ENCODE assay signal across 14 cellular contexts in the genomic region with DNA sequence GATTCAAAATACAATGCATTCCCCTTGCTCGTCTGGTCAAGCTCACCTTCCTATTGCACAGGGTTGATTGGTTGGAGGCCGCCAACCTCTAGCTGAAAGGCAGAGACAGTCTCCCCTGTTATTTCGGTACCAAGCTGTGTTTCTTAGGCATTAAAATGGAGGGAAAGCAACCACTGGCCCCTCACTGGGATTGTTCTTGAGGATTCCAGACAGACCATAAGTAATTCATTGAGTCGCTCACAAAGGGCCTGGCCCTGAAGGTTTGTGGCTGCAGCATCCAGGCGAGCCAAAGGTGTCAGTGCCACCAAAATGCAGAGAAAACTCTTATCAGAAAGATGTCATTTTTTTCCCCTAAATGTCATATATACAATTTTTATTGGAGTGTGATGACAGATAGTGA.
DNase-seq lines count a peak whose midpoint lies in the region; ATAC-seq and TF ChIP-seq lines count a peak whose summit lies in the region.
"Had no signal": no experiment of that assay in that cellular context is flagged by ENCODE, and none has a peak within 500 bp of the region (broad histone marks: within the 10 kb centered on the region; RNA-seq: fewer than 3 reads in every experiment).

No MANE protein-coding gene starts in this region.

- no peaks in the 10 kb centered on the region for H3K9me3 Mint-ChIP-seq in activated CD4-positive, alpha-beta T cell treated with anti-CD3 and anti-CD28 coated beads for 36 hours (ENCODE audit: low read depth)
- H3K9me3 Mint-ChIP-seq in chondrocyte (ENCODE audit: low read depth) (no peaks in the 10 kb centered on the region), neural progenitor cell (no peaks in the 10 kb centered on the region)

- H2BK15ac ChIP-seq in IMR-90 (ENCODE audit: low read depth, low read length) = no peak overlapping the region; the same call in 2 of the 3 replicates

- no peak overlapping the region for H4K5ac ChIP-seq in IMR-90 (ENCODE audit: low read depth, low read length)

- H3K36me3 ChIP-seq in IMR-90 (ENCODE audit: control insufficient read depth, insufficient read depth, low read length) = no peaks in the 10 kb centered on the region
- H3K36me3 ChIP-seq in neural progenitor cell = no peaks in the 10 kb centered on the region

- no peak overlapping the region for H3K23ac ChIP-seq in IMR-90 (ENCODE audit: low read depth, low read length)

- H3K4me2 ChIP-seq in IMR-90 (ENCODE audit: low read depth, low read length) (no peak overlapping the region), neural progenitor cell (peak overlapping the region; percentile 20)

- TF ChIP-seq POLR2A in IMR-90 (IDR thresholded peaks at IDR 0.05; ENCODE audit: low read depth, low read length) = no peak

- peak overlapping the region; percentile 39; the same call in 1 of the 2 replicates for H3K4ac ChIP-seq in IMR-90 (ENCODE audit: low read depth, low read length)

- no peak overlapping the region for H3K9ac ChIP-seq in IMR-90 (ENCODE audit: low read depth, low read length)
- H3K9ac ChIP-seq in neural progenitor cell = no peak overlapping the region

- no peak overlapping the region for H3K18ac ChIP-seq in IMR-90 (ENCODE audit: low read depth, low read length)

- H4K8ac ChIP-seq in IMR-90 (ENCODE audit: low read depth in 2 of 2, low read length in 2 of 2) = no peak overlapping the region

- peak overlapping the region; percentile 40 for H3K27ac Mint-ChIP-seq in activated CD4-positive, alpha-beta T cell treated with anti-CD3 and anti-CD28 coated beads for 36 hours
- H3K27ac Mint-ChIP-seq in chondrocyte (ENCODE audit: unreplicated experiment) (no peak overlapping the region), neural progenitor cell (no peak overlapping the region)

- WGBS in IMR-90 (ENCODE audit: extremely low coverage in 2 of 2, insufficient read length in 1 of 2), 2 experiments = no CpG with 5 or more reads among the region's 5 CpGs

- POLR2A ChIA-PET in activated CD4-positive, alpha-beta T cell treated with anti-CD3 and anti-CD28 coated beads for 36 hours (lab: Charles Lee) = no interaction called here
- POLR2A ChIA-PET in IMR-90 (lab: Charles Lee; ENCODE audit: unreplicated experiment) = no interaction called here

- no peak overlapping the region for H3K4me3 ChIP-seq in IMR-90 (ENCODE audit: insufficient read depth, low read depth, low read length)
- H3K4me3 ChIP-seq in neural progenitor cell = no peak overlapping the region

- H2AFZ ChIP-seq in IMR-90 (replicated peaks; ENCODE audit: low read length, poor library complexity) (no peak overlapping the region), neural progenitor cell (replicated peaks) (no peak overlapping the region)

- ATAC-seq in activated CD4-positive, alpha-beta T cell treated with anti-CD3 and anti-CD28 coated beads for 36 hours = no peak
- ATAC-seq in IMR-90 (ENCODE audit: low read depth) (no peak), GM19397 (IDR thresholded peaks at IDR 0.05; ENCODE audit: unreplicated experiment) (no peak)

- H2AK9ac ChIP-seq in IMR-90 (replicated peaks; ENCODE audit: low read depth, low read length, poor library complexity) = no peak overlapping the region

- CTCF ChIA-PET in activated CD4-positive, alpha-beta T cell treated with anti-CD3 and anti-CD28 coated beads for 36 hours (lab: Charles Lee) = interaction anchor here (0.5 to 1.1 kb wide), 3 partner anchors 12 to 334 kb away, joined by 3 to 5 read pairs (median 3); no protein-coding TSS in a partner anchor
- CTCF ChIA-PET in IMR-90 (lab: Yijun Ruan, JAX) = no interaction called here

- H3K56ac ChIP-seq in IMR-90 (ENCODE audit: extremely low read depth, insufficient read depth, low read length) = no peak overlapping the region

- BruUV-seq in IMR-90 (replicated peaks; lab: Mats Ljungman, UMichigan) = no TSS peak

- H3K4me3 Mint-ChIP-seq in activated CD4-positive, alpha-beta T cell treated with anti-CD3 and anti-CD28 coated beads for 36 hours = no peak overlapping the region
- H3K4me3 Mint-ChIP-seq in chondrocyte (ENCODE audit: unreplicated experiment) (no peak overlapping the region), neural progenitor cell (no peak overlapping the region)

- in situ Hi-C loops in IMR-90 (cut with MboI; ENCODE audit: low sequenced_read_pairs) (no loop called here), KBM-7 (cut with MboI; ENCODE audit: low pct_unique_long_range_greater_than_20kb, low sequenced_read_pairs) (no loop called here)

- H4K20me1 ChIP-seq in IMR-90 (ENCODE audit: insufficient read depth, low read length) (no peaks in the 10 kb centered on the region), neural progenitor cell (ENCODE audit: low read depth) (no peaks in the 10 kb centered on the region)

- peaks cover 20% of the 10 kb centered on the region for H3K4me1 Mint-ChIP-seq in activated CD4-positive, alpha-beta T cell treated with anti-CD3 and anti-CD28 coated beads for 36 hours
- H3K4me1 Mint-ChIP-seq in chondrocyte (ENCODE audit: low read depth) = peaks cover 3% of the 10 kb centered on the region
- peaks cover 11% of the 10 kb centered on the region for H3K4me1 Mint-ChIP-seq in neural progenitor cell

- TF ChIP-seq RAD21 in IMR-90 (IDR thresholded peaks at IDR 0.05; ENCODE audit: low read length) = no peak

- H2BK5ac ChIP-seq in IMR-90 (ENCODE audit: low read depth, low read length, poor library complexity, severe bottlenecking) = no peak overlapping the region

- H3K14ac ChIP-seq in IMR-90 (replicated peaks; ENCODE audit: low read depth, low read length) = no peak overlapping the region

- no peak overlapping the region for H2BK120ac ChIP-seq in IMR-90 (ENCODE audit: low read depth, low read length)

- H3K9me1 ChIP-seq in IMR-90 (ENCODE audit: insufficient read depth, low read length) = no peaks in the 10 kb centered on the region; the same call in 1 of the 2 replicates

- H3K27me3 Mint-ChIP-seq in activated CD4-positive, alpha-beta T cell treated with anti-CD3 and anti-CD28 coated beads for 36 hours = no peaks in the 10 kb centered on the region
- H3K27me3 Mint-ChIP-seq in chondrocyte (ENCODE audit: low read depth) (peaks cover 4% of the 10 kb centered on the region), neural progenitor cell (ENCODE audit: insufficient read depth, low read depth) (peaks cover 2% of the 10 kb centered on the region)

- H4K91ac ChIP-seq in IMR-90 (ENCODE audit: insufficient read depth, low read depth, low read length) = no peak overlapping the region

- no peaks in the 10 kb centered on the region for H3K79me2 ChIP-seq in neural progenitor cell (ENCODE audit: low read depth)

- intact Hi-C loops in activated CD4-positive, alpha-beta T cell treated with anti-CD3 and anti-CD28 coated beads for 36 hours (cut with DNase I, micrococcal nuclease) = loop anchor here in 1 of 2 experiments (5.0 kb wide), 1 partner anchor 149 kb away; no protein-coding TSS in a partner anchor
- intact Hi-C loops in IMR-90 (cut with micrococcal nuclease) = no loop called here

- H3K9me3 ChIP-seq in IMR-90 (ENCODE audit: control insufficient read depth, insufficient read depth, low read length) (no peaks in the 10 kb centered on the region), neural progenitor cell (ENCODE audit: low read depth) (no peaks in the 10 kb centered on the region)

- dilution Hi-C loops in IMR-90 (cut with HindIII; ENCODE audit: low sequenced_read_pairs, unreplicated experiment) = no loop called here

- H2BK20ac ChIP-seq in IMR-90 (ENCODE audit: low read depth, low read length) = no peak overlapping the region

- no peak for TF ChIP-seq CTCF in IMR-90 (conservative IDR thresholded peaks at IDR 0.05; ENCODE audit: low read depth, low read length)
- no peak for TF ChIP-seq CTCF in chondrocyte (IDR thresholded peaks at IDR 0.05)
- TF ChIP-seq CTCF in neural progenitor cell (IDR thresholded peaks at IDR 0.05) = no peak

- no peaks in the 10 kb centered on the region for H3K27me3 ChIP-seq in IMR-90 (ENCODE audit: control insufficient read depth, insufficient read depth, low read length)
- H3K27me3 ChIP-seq in neural progenitor cell = no peaks in the 10 kb centered on the region

- peaks cover 11% of the 10 kb centered on the region for H3F3A ChIP-seq in neural progenitor cell (ENCODE audit: low read depth)

- H3K4me1 ChIP-seq in IMR-90 (ENCODE audit: control insufficient read depth, insufficient read depth, low read length) = peaks cover 7% of the 10 kb centered on the region; the same call in 1 of the 2 replicates
- H3K4me1 ChIP-seq in neural progenitor cell = peaks cover 13% of the 10 kb centered on the region

- H3K36me3 Mint-ChIP-seq in activated CD4-positive, alpha-beta T cell treated with anti-CD3 and anti-CD28 coated beads for 36 hours (ENCODE audit: low read depth) = no peaks in the 10 kb centered on the region
- H3K36me3 Mint-ChIP-seq in chondrocyte (ENCODE audit: low read depth) (peaks cover 2% of the 10 kb centered on the region), neural progenitor cell (no peaks in the 10 kb centered on the region)

- H2AK5ac ChIP-seq in IMR-90 (ENCODE audit: low read depth, low read length) = no peak overlapping the region

- H3K79me1 ChIP-seq in IMR-90 (ENCODE audit: low read depth in 1 of 2, low read length in 2 of 2) = no peaks in the 10 kb centered on the region

- H3K27ac ChIP-seq in IMR-90 (ENCODE audit: insufficient read depth, low read length) (no peak overlapping the region), neural progenitor cell (no peak overlapping the region)
- H3K27ac ChIP-seq: HL-60 had no signal

- DNase-seq in activated CD4-positive, alpha-beta T cell treated with anti-CD3 and anti-CD28 coated beads for 36 hours = no peak
- no peak for DNase-seq in activated CD4-positive, alpha-beta T cell treated with anti-CD3 and anti-CD28 coated beads, Interleukin-2, amount 50 U/mL, for 48 hours
- DNase-seq in IMR-90 = no peak
- peak; percentile 14 for DNase-seq in chondrocyte (ENCODE audit: low spot score)
- DNase-seq in neural progenitor cell (ENCODE audit: low spot score) = peak; percentile 72
- no peak for DNase-seq in HCEC 1CT
- no peak for DNase-seq in KBM-7
- DNase-seq: NCI-H187 treated with DMSO at 0.1 percent for 48 hours, NCI-H2171, NCI-H446, NCI-H69, Right ventricle myocardium superior had no signal

TF ChIP-seq in IMR-90, 13 proteins besides CTCF, POLR2A, EP300 and RAD21 (continues in another document):
- TF ChIP-seq MAFK (IDR thresholded peaks at IDR 0.05; ENCODE audit: low read depth, low read length) (no peak), BHLHE40 (IDR thresholded peaks at IDR 0.05; ENCODE audit: low read depth, low read length) (no peak), MAZ (IDR thresholded peaks at IDR 0.05; ENCODE audit: borderline replicate concordance, low read depth, low read length) (no peak), MXI1 (IDR thresholded peaks at IDR 0.05; ENCODE audit: borderline replicate concordance, low read depth, low read length) (no peak), SMC3 (IDR thresholded peaks at IDR 0.05; ENCODE audit: low read depth, low read length) (no peak)

Comparison
In these comparisons a context has a peak if more than half of its experiments do, and no peak if none do; other contexts are left out.
1. DNase-seq: peak in chondrocyte (single experiment) and neural progenitor cell (single experiment); none in activated CD4-positive, alpha-beta T cell treated with anti-CD3 and anti-CD28 coated beads for 36 hours (single experiment), activated CD4-positive, alpha-beta T cell treated with anti-CD3 and anti-CD28 coated beads, Interleukin-2, amount 50 U/mL, for 48 hours (0 of 2), IMR-90 (single experiment), HCEC 1CT (single experiment) and KBM-7 (single experiment).